ENCODE assay signal across 25 cellular contexts in genomic region chr11:24516658-24517057, GRCh38. TPM values are rescaled to one million over a fixed set of nuclear protein-coding genes. Genes with fewer than 3 reads are reported as not detected.
"Had no signal": no experiment of that assay in that cellular context is flagged by ENCODE, and none has a peak within 500 bp of the region (broad histone marks: within the 10 kb centered on the region; RNA-seq: fewer than 3 reads in every experiment).

No MANE protein-coding gene starts in this region.

- DNase-seq: hypothalamus; immature natural killer cell; left ventricle myocardium inferior; mesendoderm; naive thymus-derived CD4-positive, alpha-beta T cell; psoas muscle; right lobe of liver; stimulated activated CD4-positive, alpha-beta T cell treated with anti-CD3 and anti-CD28 coated beads, Interleukin-1b, Interleukin-23, amount 100 ng/mL, for 48 hours; stimulated activated CD4-positive, alpha-beta T cell treated with anti-CD3 and anti-CD28 coated beads, Interleukin-2, amount 100 ng/mL, for 48 hours; stimulated activated CD4-positive, alpha-beta T cell treated with anti-CD3 and anti-CD28 coated beads, Interleukin-4, amount 100 ng/mL, for 4 hours; stimulated activated CD8-positive, alpha-beta memory T cell treated with anti-CD3 and anti-CD28 coated beads, Interleukin-4, amount 100 ng/mL, for 48 hours; stimulated activated naive CD4-positive, alpha-beta T cell treated with Interleukin-2 at 50 U/mL for 16 hours; stimulated activated naive CD8-positive, alpha-beta T cell treated with anti-CD3 and anti-CD28 coated beads, Interleukin-15, amount 100 ng/mL, for 72 hours; substantia nigra; upper lobe of left lung had no signal

- H3K9me3 Mint-ChIP-seq: mesothelial cell of epicardium; stimulated activated memory B cell treated with anti-CD40 and anti-IgM and Interleukin-4, amounts not matched to agents 10 μg/mL and 1 μg/mL and 100 μg/mL, for 72 hours had no signal

- H3K36me3 ChIP-seq: left ventricle myocardium inferior, right atrium auricular region, right lobe of liver, tibial nerve, upper lobe of left lung, vagina had no signal

- H2AFZ ChIP-seq: parathyroid adenoma had no signal

- H3K4me2 ChIP-seq: smooth muscle cell had no signal

- H3K4me3 Mint-ChIP-seq: immature natural killer cell; mesothelial cell of epicardium; naive thymus-derived CD4-positive, alpha-beta T cell; natural killer cell treated with Interleukin-12 subunit alpha and Interleukin-12 subunit beta and Interleukin-15 and Interleukin-18, amount 100 ng/mL, for 72 hours; stimulated activated memory B cell treated with anti-CD40 and anti-IgM and Interleukin-4, amounts not matched to agents 10 μg/mL and 1 μg/mL and 100 μg/mL, for 72 hours; stimulated activated naive CD8-positive, alpha-beta T cell treated with anti-CD3 and anti-CD28 coated beads, Interleukin-15, amount 100 ng/mL, for 72 hours had no signal

- H3K4me3 ChIP-seq: left ventricle myocardium inferior, lung, psoas muscle, right atrium auricular region, right lobe of liver, smooth muscle cell, tibial nerve, upper lobe of left lung, vagina had no signal

- H3K9me3 ChIP-seq: left ventricle myocardium inferior, psoas muscle, right atrium auricular region, right lobe of liver, tibial nerve, upper lobe of left lung, vagina had no signal

- H3K27me3 ChIP-seq: right atrium auricular region, right lobe of liver, tibial nerve, upper lobe of left lung, vagina had no signal

- H3K27ac ChIP-seq: left ventricle myocardium inferior, parathyroid adenoma, psoas muscle, right atrium auricular region, right lobe of liver, tibial nerve, upper lobe of left lung, vagina had no signal

- H3K36me3 Mint-ChIP-seq: immature natural killer cell; mesothelial cell of epicardium; naive thymus-derived CD4-positive, alpha-beta T cell; natural killer cell treated with Interleukin-12 subunit alpha and Interleukin-12 subunit beta and Interleukin-15 and Interleukin-18, amount 100 ng/mL, for 72 hours; stimulated activated memory B cell treated with anti-CD40 and anti-IgM and Interleukin-4, amounts not matched to agents 10 μg/mL and 1 μg/mL and 100 μg/mL, for 72 hours had no signal

- H3K27ac Mint-ChIP-seq: immature natural killer cell; mesothelial cell of epicardium; naive thymus-derived CD4-positive, alpha-beta T cell; natural killer cell treated with Interleukin-12 subunit alpha and Interleukin-12 subunit beta and Interleukin-15 and Interleukin-18, amount 100 ng/mL, for 72 hours; stimulated activated memory B cell treated with anti-CD40 and anti-IgM and Interleukin-4, amounts not matched to agents 10 μg/mL and 1 μg/mL and 100 μg/mL, for 72 hours; stimulated activated naive CD8-positive, alpha-beta T cell treated with anti-CD3 and anti-CD28 coated beads, Interleukin-15, amount 100 ng/mL, for 72 hours had no signal

- H3K9ac ChIP-seq: parathyroid adenoma had no signal

- H3K79me2 ChIP-seq: parathyroid adenoma had no signal

- ATAC-seq: naive thymus-derived CD4-positive, alpha-beta T cell; natural killer cell treated with Interleukin-12 subunit alpha and Interleukin-12 subunit beta and Interleukin-15 and Interleukin-18, amount 100 ng/mL, for 72 hours; psoas muscle; right lobe of liver; stimulated activated memory B cell treated with anti-CD40 and anti-IgM and Interleukin-4, amounts not matched to agents 10 μg/mL and 1 μg/mL and 100 μg/mL, for 72 hours; stimulated activated naive CD8-positive, alpha-beta T cell treated with anti-CD3 and anti-CD28 coated beads, Interleukin-15, amount 100 ng/mL, for 72 hours had no signal

- H3K4me1 Mint-ChIP-seq: immature natural killer cell; naive thymus-derived CD4-positive, alpha-beta T cell; stimulated activated memory B cell treated with anti-CD40 and anti-IgM and Interleukin-4, amounts not matched to agents 10 μg/mL and 1 μg/mL and 100 μg/mL, for 72 hours; stimulated activated naive CD8-positive, alpha-beta T cell treated with anti-CD3 and anti-CD28 coated beads, Interleukin-15, amount 100 ng/mL, for 72 hours had no signal

- H3K27me3 Mint-ChIP-seq: naive thymus-derived CD4-positive, alpha-beta T cell; natural killer cell treated with Interleukin-12 subunit alpha and Interleukin-12 subunit beta and Interleukin-15 and Interleukin-18, amount 100 ng/mL, for 72 hours; stimulated activated memory B cell treated with anti-CD40 and anti-IgM and Interleukin-4, amounts not matched to agents 10 μg/mL and 1 μg/mL and 100 μg/mL, for 72 hours; stimulated activated naive CD8-positive, alpha-beta T cell treated with anti-CD3 and anti-CD28 coated beads, Interleukin-15, amount 100 ng/mL, for 72 hours had no signal

- H3K4me1 ChIP-seq: left ventricle myocardium inferior, parathyroid adenoma, psoas muscle, right atrium auricular region, right lobe of liver, tibial nerve, upper lobe of left lung, vagina had no signal

RNA-seq across cellular contexts. Expression of gene LUZP2, which starts 19.8 kb away (rescaled TPM):
- total RNA-seq: left ventricle myocardium inferior; mononuclear cell; naive thymus-derived CD4-positive, alpha-beta T cell; natural killer cell treated with Interleukin-12 subunit alpha and Interleukin-12 subunit beta and Interleukin-15 and Interleukin-18, amount 100 ng/mL, for 72 hours; psoas muscle; right lobe of liver had no signal
- polyA plus RNA-seq: immature natural killer cell; naive thymus-derived CD4-positive, alpha-beta T cell had no signal
